In genomic region chr17:69246202-69246601, GRCh38 we compare ENCODE assay signal across 3 cellular contexts.
TF ChIP-seq lines count a peak whose summit lies in the region.

No MANE protein-coding gene starts in this region.

TF ChIP-seq in SK-N-SH, 30 proteins besides CTCF, POLR2A, EP300 and RAD21 (continues in another document):
- TF ChIP-seq USF1 (IDR thresholded peaks at IDR 0.05; ENCODE audit: borderline replicate concordance, low read depth) (no peak), TEAD4 (IDR thresholded peaks at IDR 0.05; ENCODE audit: borderline replicate concordance, insufficient read depth) (no peak), POLR2AphosphoS5 (IDR thresholded peaks at IDR 0.05; ENCODE audit: low read depth, low read length) (no peak), SIN3A (IDR thresholded peaks at IDR 0.05; ENCODE audit: borderline replicate concordance, low read depth, low read length) (no peak), FOSL2 (IDR thresholded peaks at IDR 0.05; ENCODE audit: borderline replicate concordance, low read depth) (no peak), TCF12 (IDR thresholded peaks at IDR 0.05) (no peak), NFIC (IDR thresholded peaks at IDR 0.05; ENCODE audit: borderline replicate concordance) (no peak), MXI1 (IDR thresholded peaks at IDR 0.05; ENCODE audit: low read depth, low read length) (no peak), FOXJ3 (CRISPR knock-in tag; IDR thresholded peaks at IDR 0.05) (no peak), ZBTB33 (IDR thresholded peaks at IDR 0.05; ENCODE audit: borderline replicate concordance, low read depth) (no peak), RFX5 (IDR thresholded peaks at IDR 0.05; ENCODE audit: low read length) (no peak), NRF1 (IDR thresholded peaks at IDR 0.05; ENCODE audit: low read depth, low read length) (no peak), MAX (IDR thresholded peaks at IDR 0.05; ENCODE audit: low read depth) (no peak), RXRA (IDR thresholded peaks at IDR 0.05; ENCODE audit: borderline replicate concordance, low read depth) (no peak), EZH2phosphoT487 (IDR thresholded peaks at IDR 0.05; ENCODE audit: borderline replicate concordance, low read depth) (no peak), MEF2A (IDR thresholded peaks at IDR 0.05; ENCODE audit: borderline replicate concordance, low read depth) (no peak)

TF ChIP-seq in SK-N-SH treated with all-trans-retinoic acid at 6 μM for 48 hours, 23 proteins besides CTCF, POLR2A, EP300 and RAD21 (continued from another document):
- no peak for TF ChIP-seq CREB5 (CRISPR knock-in tag; IDR thresholded peaks at IDR 0.05; ENCODE audit: low read depth)

TF ChIP-seq in K562, 482 proteins besides CTCF, POLR2A, EP300 and RAD21 (continued from another document):
- TF ChIP-seq SIN3B (IDR thresholded peaks at IDR 0.05; ENCODE audit: low read depth), result no peak
